Comparison of ENCODE assay signal across 11 cellular contexts in genomic region chr17:75069783-75070182, GRCh38. TPM values are rescaled to one million over a fixed set of nuclear protein-coding genes. Genes with fewer than 3 reads are reported as not detected.
DNase-seq lines count a peak whose midpoint lies in the region; ATAC-seq, FAIRE-seq and TF ChIP-seq lines count a peak whose summit lies in the region.
"Had no signal": no experiment of that assay in that cellular context is flagged by ENCODE, and none has a peak within 500 bp of the region (broad histone marks: within the 10 kb centered on the region; RNA-seq: fewer than 3 reads in every experiment).

No MANE protein-coding gene starts in this region.

- TF ChIP-seq POLR2A in GM12892 (IDR thresholded peaks at IDR 0.05; ENCODE audit: low read depth, low read length), result no peak

- TF ChIP-seq CTCF in AG09309 (IDR thresholded peaks at IDR 0.05; ENCODE audit: control insufficient read depth, insufficient read depth, low read depth, low read length, missing control alignments), result peak; percentile 52

- peak; percentile 72 for ATAC-seq in SK-N-SH treated with all-trans-retinoic acid at 6 μM for 48 hours
- ATAC-seq in activated CD4-positive, CD25-positive, alpha-beta regulatory T cell treated with anti-CD3 and anti-CD28 coated beads, Interleukin-2, amount 50 U/mL, for 24 hours, result no peak
- ATAC-seq: stimulated activated naive B cell treated with anti-CD40 and anti-IgM and Interleukin-4, amounts not matched to agents 10 μg/mL and 1 μg/mL and 100 μg/mL, for 72 hours had no signal

- no peak for FAIRE-seq in GM12892 (lab: Jason Lieb, UNC)
- FAIRE-seq: GM18507 had no signal

- no peak overlapping the region for H3K4me3 ChIP-seq in AG09309 (ENCODE audit: control insufficient read depth, low read depth, low read length)

- DNase-seq in AG09309 (ENCODE audit: low read depth) (no peak), GM12892 (ENCODE audit: insufficient read length) (peak; percentile 13), glomerular visceral epithelial cell (ENCODE audit: extremely low spot score) (peak; percentile 53), NCI-H1105 (lab: John Stamatoyannopoulos, UW) (no peak), SHP77 treated with DMSO at 0.1 percent for 48 hours (lab: John Stamatoyannopoulos, UW) (no peak)
- no peak for DNase-seq in stimulated activated CD4-positive, alpha-beta T cell treated with anti-CD3 and anti-CD28 coated beads, Interleukin-4, amount 100 ng/mL, for 24 hours
- DNase-seq: stimulated activated naive B cell treated with anti-CD40 and anti-IgM and Interleukin-4, amounts not matched to agents 10 μg/mL and 1 μg/mL and 100 μg/mL, for 72 hours; T-helper 9 cell had no signal

TF ChIP-seq in SK-N-SH treated with all-trans-retinoic acid at 6 μM for 48 hours, 23 proteins besides CTCF, POLR2A, EP300 and RAD21:
- TF ChIP-seq CSDC2 (CRISPR knock-in tag; IDR thresholded peaks at IDR 0.05) (no peak), ESRRG (CRISPR knock-in tag; IDR thresholded peaks at IDR 0.05) (no peak), ZNF8 (CRISPR knock-in tag; IDR thresholded peaks at IDR 0.05) (no peak), CREB5 (CRISPR knock-in tag; IDR thresholded peaks at IDR 0.05; ENCODE audit: low read depth) (no peak), ZFP30 (CRISPR knock-in tag; IDR thresholded peaks at IDR 0.05) (no peak), ZNF565 (CRISPR knock-in tag; conservative IDR thresholded peaks at IDR 0.05; ENCODE audit: low read depth) (no peak), POU6F1 (CRISPR knock-in tag; IDR thresholded peaks at IDR 0.05; ENCODE audit: borderline replicate concordance, low read depth) (no peak)
TF ChIP-seq in SK-N-SH treated with all-trans-retinoic acid at 6 μM for 48 hours: peak in this region for 0.

RNA-seq across cellular contexts. Expression of gene SLC16A5, which starts 18.0 kb away (rescaled TPM):
- polyA plus RNA-seq in GM12892 (2012; ENCODE audit: missing spikeins), result 1.0 TPM

RNA-seq across cellular contexts. Expression of gene KCTD2, which starts 22.8 kb away (rescaled TPM):
- polyA plus RNA-seq in GM12892 (2012; ENCODE audit: missing spikeins), result 9.9 TPM

RNA-seq across cellular contexts. Expression of gene ATP5PD, which starts 23.0 kb away (rescaled TPM):
- polyA plus RNA-seq in GM12892 (2012; ENCODE audit: missing spikeins), result 366 TPM

RNA-seq across cellular contexts. Expression of gene ARMC7, which starts 40.0 kb away (rescaled TPM):
- 4.8 TPM for polyA plus RNA-seq in GM12892 (2012; ENCODE audit: missing spikeins)

RNA-seq across cellular contexts. Expression of gene MRPL58, which starts 57.3 kb away (rescaled TPM):
- polyA plus RNA-seq in GM12892 (2012; ENCODE audit: missing spikeins), result 40.0 TPM

Comparison
In these comparisons a context has a peak if more than half of its experiments do, and no peak if none do; other contexts are left out.
1. DNase-seq: peak in GM12892 (single experiment) and glomerular visceral epithelial cell (single experiment); none in AG09309 (single experiment), stimulated activated CD4-positive, alpha-beta T cell treated with anti-CD3 and anti-CD28 coated beads, Interleukin-4, amount 100 ng/mL, for 24 hours (single experiment), NCI-H1105 (single experiment) and SHP77 treated with DMSO at 0.1 percent for 48 hours (single experiment).